Comparison of ENCODE assay signal across 8 cellular contexts in the genomic region with DNA sequence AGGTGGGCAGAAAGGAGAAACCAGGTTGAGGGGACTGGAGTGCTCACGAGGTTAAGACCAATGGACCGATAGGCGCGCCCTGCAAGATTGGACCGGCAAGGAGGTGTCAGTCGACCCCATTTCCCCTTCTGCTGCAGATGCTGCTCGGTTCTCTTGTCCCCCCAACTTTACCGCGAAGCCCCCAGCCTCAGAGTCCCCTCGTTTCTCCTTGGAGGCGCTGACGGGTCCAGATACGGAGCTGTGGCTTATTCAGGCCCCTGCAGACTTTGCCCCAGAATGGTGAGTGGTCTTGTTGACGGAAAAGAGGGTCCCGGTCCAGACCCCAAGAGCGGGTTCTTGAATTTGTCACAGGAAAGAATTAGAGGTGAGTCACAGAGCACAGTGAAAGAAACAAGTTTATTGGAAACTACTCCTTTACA. TPM values are rescaled to one million over a fixed set of nuclear protein-coding genes. Genes with fewer than 3 reads are reported as not detected.
DNase-seq lines count a peak whose midpoint lies in the region; ATAC-seq and TF ChIP-seq lines count a peak whose summit lies in the region.

No MANE protein-coding gene starts in this region.

- H3K27me3 ChIP-seq in iPS-15b (ENCODE audit: control insufficient read depth, insufficient read depth, low read length) = peaks cover 9% of the 10 kb centered on the region

- peaks cover 34% of the 10 kb centered on the region for H3K4me1 Mint-ChIP-seq in activated CD4-positive, alpha-beta T cell treated with anti-CD3 and anti-CD28 coated beads for 36 hours
- H3K4me1 Mint-ChIP-seq in activated CD4-positive, alpha-beta memory T cell treated with anti-CD3 and anti-CD28 coated beads for 36 hours (ENCODE audit: low read depth) = peaks cover 39% of the 10 kb centered on the region
- peaks cover 76% of the 10 kb centered on the region for H3K4me1 Mint-ChIP-seq in stimulated activated naive CD8-positive, alpha-beta T cell treated with anti-CD3 and anti-CD28 coated beads, Interleukin-15, amount 100 ng/mL, for 72 hours

- H3K27ac Mint-ChIP-seq in activated CD4-positive, alpha-beta T cell treated with anti-CD3 and anti-CD28 coated beads for 36 hours = peak overlapping the region; percentile 97
- H3K27ac Mint-ChIP-seq in activated CD4-positive, alpha-beta memory T cell treated with anti-CD3 and anti-CD28 coated beads for 36 hours = peak overlapping the region; percentile 19
- H3K27ac Mint-ChIP-seq in stimulated activated naive CD8-positive, alpha-beta T cell treated with anti-CD3 and anti-CD28 coated beads, Interleukin-15, amount 100 ng/mL, for 72 hours = peak overlapping the region; percentile 44 to 99

- H3K4me3 ChIP-seq in iPS-15b (ENCODE audit: low read depth, low read length) = peak overlapping the region; percentile 83

- intact Hi-C loops in activated CD4-positive, alpha-beta T cell treated with anti-CD3 and anti-CD28 coated beads for 36 hours (cut with DNase I, micrococcal nuclease) = loop anchor here (1.0 to 10.0 kb wide), 17 partner anchors 16 to 452 kb away; a partner anchor contains a TSS
- intact Hi-C loops in activated CD4-positive, alpha-beta memory T cell treated with anti-CD3 and anti-CD28 coated beads for 36 hours (cut with micrococcal nuclease) = loop anchor here (1.0 kb wide), 1 partner anchor 16 kb away; a partner anchor contains a TSS
- intact Hi-C loops in left colon (cut with DNase I, micrococcal nuclease) = no loop called here

- H3K9me3 Mint-ChIP-seq in activated CD4-positive, alpha-beta T cell treated with anti-CD3 and anti-CD28 coated beads for 36 hours (ENCODE audit: low read depth) = no peaks in the 10 kb centered on the region
- no peaks in the 10 kb centered on the region for H3K9me3 Mint-ChIP-seq in activated CD4-positive, alpha-beta memory T cell treated with anti-CD3 and anti-CD28 coated beads for 36 hours
- no peaks in the 10 kb centered on the region for H3K9me3 Mint-ChIP-seq in stimulated activated naive CD8-positive, alpha-beta T cell treated with anti-CD3 and anti-CD28 coated beads, Interleukin-15, amount 100 ng/mL, for 72 hours

- H3K36me3 ChIP-seq in iPS-15b (ENCODE audit: control insufficient read depth, insufficient read depth, low read length) = peaks cover 14% of the 10 kb centered on the region

- H3K9me3 ChIP-seq in iPS-15b (ENCODE audit: control insufficient read depth, insufficient read depth, low read length) = no peaks in the 10 kb centered on the region

- peaks cover 29% of the 10 kb centered on the region for H3K36me3 Mint-ChIP-seq in activated CD4-positive, alpha-beta T cell treated with anti-CD3 and anti-CD28 coated beads for 36 hours (ENCODE audit: low read depth)
- peaks cover 12% of the 10 kb centered on the region for H3K36me3 Mint-ChIP-seq in activated CD4-positive, alpha-beta memory T cell treated with anti-CD3 and anti-CD28 coated beads for 36 hours

- peak overlapping the region; percentile 95 for H3K4me3 Mint-ChIP-seq in activated CD4-positive, alpha-beta T cell treated with anti-CD3 and anti-CD28 coated beads for 36 hours
- H3K4me3 Mint-ChIP-seq in activated CD4-positive, alpha-beta memory T cell treated with anti-CD3 and anti-CD28 coated beads for 36 hours = peak overlapping the region; percentile 94
- peak overlapping the region; percentile 92 to 100 for H3K4me3 Mint-ChIP-seq in stimulated activated naive CD8-positive, alpha-beta T cell treated with anti-CD3 and anti-CD28 coated beads, Interleukin-15, amount 100 ng/mL, for 72 hours

- no peak for DNase-seq in activated CD4-positive, alpha-beta T cell treated with anti-CD3 and anti-CD28 coated beads for 36 hours
- no peak for DNase-seq in activated CD4-positive, alpha-beta T cell treated with anti-CD3 and anti-CD28 coated beads for 1 hour
- DNase-seq in activated CD4-positive, alpha-beta memory T cell treated with anti-CD3 and anti-CD28 coated beads for 36 hours = no peak
- DNase-seq in stimulated activated naive CD8-positive, alpha-beta T cell treated with anti-CD3 and anti-CD28 coated beads, Interleukin-15, amount 100 ng/mL, for 72 hours = no peak
- DNase-seq in NCI-H2081 (lab: John Stamatoyannopoulos, UW) (no peak), GM10248 (ENCODE audit: extremely low spot score) (no peak), left colon (no peak)

- no peak for ATAC-seq in activated CD4-positive, alpha-beta T cell treated with anti-CD3 and anti-CD28 coated beads for 36 hours
- ATAC-seq in stimulated activated naive CD8-positive, alpha-beta T cell treated with anti-CD3 and anti-CD28 coated beads, Interleukin-15, amount 100 ng/mL, for 72 hours = no peak
- ATAC-seq in left colon = no peak

- CTCF ChIA-PET in activated CD4-positive, alpha-beta T cell treated with anti-CD3 and anti-CD28 coated beads for 36 hours (lab: Charles Lee) = interaction anchor here (0.7 to 2.0 kb wide), 3 partner anchors 72 to 206 kb away, joined by 3 to 10 read pairs (median 6); no protein-coding TSS in a partner anchor
- CTCF ChIA-PET in activated CD4-positive, alpha-beta memory T cell treated with anti-CD3 and anti-CD28 coated beads for 36 hours (lab: Charles Lee) = interaction anchor here (0.7 to 1.2 kb wide), 3 partner anchors 72 to 151 kb away, joined by 3 to 7 read pairs (median 3); no protein-coding TSS in a partner anchor
- CTCF ChIA-PET in GM10248 (lab: Yijun Ruan, JAX) = interaction anchor here (1.6 to 1.7 kb wide), 2 partner anchors 21 to 72 kb away, joined by 6 to 8 read pairs; no protein-coding TSS in a partner anchor

- H3K27me3 Mint-ChIP-seq in activated CD4-positive, alpha-beta T cell treated with anti-CD3 and anti-CD28 coated beads for 36 hours = peaks cover 23% of the 10 kb centered on the region
- H3K27me3 Mint-ChIP-seq in activated CD4-positive, alpha-beta memory T cell treated with anti-CD3 and anti-CD28 coated beads for 36 hours = peaks cover 26% of the 10 kb centered on the region
- peaks cover 32% of the 10 kb centered on the region for H3K27me3 Mint-ChIP-seq in stimulated activated naive CD8-positive, alpha-beta T cell treated with anti-CD3 and anti-CD28 coated beads, Interleukin-15, amount 100 ng/mL, for 72 hours

- H3K9ac ChIP-seq in iPS-15b (ENCODE audit: low read depth, low read length) = peak overlapping the region; percentile 99

- peaks cover 8% of the 10 kb centered on the region for H3K4me1 ChIP-seq in iPS-15b (ENCODE audit: control insufficient read depth, insufficient read depth, low read length)

- POLR2A ChIA-PET in activated CD4-positive, alpha-beta T cell treated with anti-CD3 and anti-CD28 coated beads for 36 hours (lab: Charles Lee) = no interaction called here
- POLR2A ChIA-PET in activated CD4-positive, alpha-beta memory T cell treated with anti-CD3 and anti-CD28 coated beads for 36 hours (lab: Charles Lee) = interaction anchor here (1.0 kb wide), 1 partner anchor 13 kb away, joined by 4 read pairs; no protein-coding TSS in a partner anchor
- POLR2A ChIA-PET in GM10248 (lab: Yijun Ruan, JAX) = no interaction called here

- TF ChIP-seq CTCF in GM10248 (IDR thresholded peaks at IDR 0.05; ENCODE audit: control extremely low read depth, extremely low read depth, low read depth, missing control alignments) = no peak

RNA-seq across cellular contexts. Expression of a gene that starts 0.5 kb away (rescaled TPM):
- total RNA-seq in activated CD4-positive, alpha-beta T cell treated with anti-CD3 and anti-CD28 coated beads for 36 hours = 10 to 100 TPM; 15.8 to 18.4 TPM
- 10 to 100 TPM; 11.1 to 12.6 TPM for total RNA-seq in activated CD4-positive, alpha-beta memory T cell treated with anti-CD3 and anti-CD28 coated beads for 36 hours
- 1 to 10 TPM; 3.0 to 3.2 TPM for total RNA-seq in left colon

RNA-seq across cellular contexts. Expression of a gene that starts 2.1 kb away (rescaled TPM):
- 10 to 100 TPM; 15.2 to 17.8 TPM for total RNA-seq in activated CD4-positive, alpha-beta T cell treated with anti-CD3 and anti-CD28 coated beads for 36 hours
- total RNA-seq in activated CD4-positive, alpha-beta memory T cell treated with anti-CD3 and anti-CD28 coated beads for 36 hours = 1 to 10 TPM; 8.1 to 9.2 TPM
- total RNA-seq in left colon = 10 to 100 TPM; 34.1 to 35.0 TPM

RNA-seq across cellular contexts. Expression of a gene that starts 16.8 kb away (rescaled TPM):
- 10 to 100 TPM; 58.1 to 71.8 TPM for total RNA-seq in activated CD4-positive, alpha-beta T cell treated with anti-CD3 and anti-CD28 coated beads for 36 hours
- 10 to 100 TPM; 59.4 to 59.7 TPM for total RNA-seq in activated CD4-positive, alpha-beta memory T cell treated with anti-CD3 and anti-CD28 coated beads for 36 hours
- 10 to 100 TPM; 37.1 to 43.6 TPM for total RNA-seq in left colon

RNA-seq across cellular contexts. Expression of a gene that starts 36.6 kb away (rescaled TPM):
- total RNA-seq in activated CD4-positive, alpha-beta T cell treated with anti-CD3 and anti-CD28 coated beads for 36 hours = 10 to 100 TPM; 27.5 to 30.4 TPM
- total RNA-seq in activated CD4-positive, alpha-beta memory T cell treated with anti-CD3 and anti-CD28 coated beads for 36 hours = 10 to 100 TPM; 27.2 to 27.4 TPM
- total RNA-seq in left colon = 10 to 100 TPM in 1 of 2 donors, 1 to 10 TPM in 1; 8.7 to 13.4 TPM

Comparison
In these comparisons a context has a peak if more than half of its experiments do, and no peak if none do; other contexts are left out.
1. H3K27ac Mint-ChIP-seq: peak in every context shown above with its lines; median percentile 97 in activated CD4-positive, alpha-beta T cell treated with anti-CD3 and anti-CD28 coated beads for 36 hours; 72 in stimulated activated naive CD8-positive, alpha-beta T cell treated with anti-CD3 and anti-CD28 coated beads, Interleukin-15, amount 100 ng/mL, for 72 hours; 19 in activated CD4-positive, alpha-beta memory T cell treated with anti-CD3 and anti-CD28 coated beads for 36 hours.
2. intact Hi-C loops: an anchor here in activated CD4-positive, alpha-beta T cell treated with anti-CD3 and anti-CD28 coated beads for 36 hours (1.0 to 10.0 kb wide) and activated CD4-positive, alpha-beta memory T cell treated with anti-CD3 and anti-CD28 coated beads for 36 hours (1.0 kb wide); none called in left colon.